Comparison of ENCODE assay signal across 9 cellular contexts in genomic region chr15:58738051-58738707, GRCh38. TPM values are rescaled to one million over a fixed set of nuclear protein-coding genes. Genes with fewer than 3 reads are reported as not detected.
DNase-seq lines count a peak whose midpoint lies in the region; ATAC-seq and TF ChIP-seq lines count a peak whose summit lies in the region.
"Had no signal": no experiment of that assay in that cellular context is flagged by ENCODE, and none has a peak within 500 bp of the region (broad histone marks: within the 10 kb centered on the region; RNA-seq: fewer than 3 reads in every experiment).

No MANE protein-coding gene starts in this region.

- in situ Hi-C loops in GM13977 (cut with MboI; ENCODE audit: low pct_unique_long_range_greater_than_20kb, low sequenced_read_pairs, unreplicated experiment), result no loop called here

- peaks cover 7% of the 10 kb centered on the region for H3K36me3 Mint-ChIP-seq in activated CD8-positive, alpha-beta memory T cell treated with anti-CD3 and anti-CD28 coated beads, Interleukin-2, amount 10 ng/mL, durations not matched to agents 7 days and 5 days
- H3K36me3 Mint-ChIP-seq in stimulated activated naive CD8-positive, alpha-beta T cell treated with anti-CD3 and anti-CD28 coated beads, Interleukin-15, Interleukin-2, amounts not matched to agents 100 ng/mL and 50 ng/mL, for 24 hours (ENCODE audit: low read depth), result no peaks in the 10 kb centered on the region

- H3K4me3 Mint-ChIP-seq in activated CD8-positive, alpha-beta memory T cell treated with anti-CD3 and anti-CD28 coated beads, Interleukin-2, amount 10 ng/mL, durations not matched to agents 7 days and 5 days, result no peak overlapping the region
- peak overlapping the region; percentile 24 for H3K4me3 Mint-ChIP-seq in stimulated activated naive CD8-positive, alpha-beta T cell treated with anti-CD3 and anti-CD28 coated beads, Interleukin-15, Interleukin-2, amounts not matched to agents 100 ng/mL and 50 ng/mL, for 24 hours

- CTCF ChIA-PET in activated CD8-positive, alpha-beta memory T cell treated with anti-CD3 and anti-CD28 coated beads, Interleukin-2, amount 10 ng/mL, durations not matched to agents 7 days and 5 days (lab: Charles Lee), result interaction anchor here (0.9 kb wide), 1 partner anchor 8 kb away, joined by 3 read pairs; no protein-coding TSS in a partner anchor
- CTCF ChIA-PET in RWPE1 (lab: Yijun Ruan, JAX), result interaction anchor here (0.7 kb wide), 1 partner anchor 34 kb away, joined by 3 read pairs; no protein-coding TSS in a partner anchor

- ATAC-seq in activated CD8-positive, alpha-beta memory T cell treated with anti-CD3 and anti-CD28 coated beads, Interleukin-2, amount 10 ng/mL, durations not matched to agents 7 days and 5 days, result peak; percentile 30
- no peak for ATAC-seq in GM19395 (IDR thresholded peaks at IDR 0.05; ENCODE audit: unreplicated experiment)

- H3K27ac Mint-ChIP-seq in activated CD8-positive, alpha-beta memory T cell treated with anti-CD3 and anti-CD28 coated beads, Interleukin-2, amount 10 ng/mL, durations not matched to agents 7 days and 5 days, result no peak overlapping the region
- peak overlapping the region; percentile 65 for H3K27ac Mint-ChIP-seq in stimulated activated naive CD8-positive, alpha-beta T cell treated with anti-CD3 and anti-CD28 coated beads, Interleukin-15, Interleukin-2, amounts not matched to agents 100 ng/mL and 50 ng/mL, for 24 hours

- no peaks in the 10 kb centered on the region for H3K27me3 Mint-ChIP-seq in activated CD8-positive, alpha-beta memory T cell treated with anti-CD3 and anti-CD28 coated beads, Interleukin-2, amount 10 ng/mL, durations not matched to agents 7 days and 5 days
- no peaks in the 10 kb centered on the region for H3K27me3 Mint-ChIP-seq in stimulated activated naive CD8-positive, alpha-beta T cell treated with anti-CD3 and anti-CD28 coated beads, Interleukin-15, Interleukin-2, amounts not matched to agents 100 ng/mL and 50 ng/mL, for 24 hours

- DNase-seq in activated CD8-positive, alpha-beta memory T cell treated with anti-CD3 and anti-CD28 coated beads, Interleukin-2, amount 10 ng/mL, durations not matched to agents 7 days and 5 days, result no peak
- no peak for DNase-seq in activated CD8-positive, alpha-beta memory T cell treated with anti-CD3 and anti-CD28 coated beads, Interleukin-2, amount 50 U/mL, for 48 hours
- peak; percentile 31 for DNase-seq in RWPE1 (ENCODE audit: low spot score)
- no peak for DNase-seq in epithelial cell of prostate (ENCODE audit: low read depth, low spot score)
- no peak for DNase-seq in GM13977 (ENCODE audit: low spot score)
- no peak for DNase-seq in COLO668 (lab: John Stamatoyannopoulos, UW; ENCODE audit: unreplicated experiment)
- DNase-seq: NCI-H69 had no signal

- H3K9me3 Mint-ChIP-seq in activated CD8-positive, alpha-beta memory T cell treated with anti-CD3 and anti-CD28 coated beads, Interleukin-2, amount 10 ng/mL, durations not matched to agents 7 days and 5 days (ENCODE audit: low read depth), result no peaks in the 10 kb centered on the region
- H3K9me3 Mint-ChIP-seq in stimulated activated naive CD8-positive, alpha-beta T cell treated with anti-CD3 and anti-CD28 coated beads, Interleukin-15, Interleukin-2, amounts not matched to agents 100 ng/mL and 50 ng/mL, for 24 hours, result no peaks in the 10 kb centered on the region

- POLR2A ChIA-PET in RWPE1 (lab: Yijun Ruan, JAX; ENCODE audit: low non-redundant PET), result no interaction called here

- TF ChIP-seq CTCF in RWPE1 (conservative IDR thresholded peaks at IDR 0.05; ENCODE audit: low read depth) (no peak), GM13977 (IDR thresholded peaks at IDR 0.05; ENCODE audit: extremely low read depth, insufficient read depth, missing control alignments) (no peak)

- H3K27ac ChIP-seq in RWPE1, result no peak overlapping the region
- H3K27ac ChIP-seq in epithelial cell of prostate, result peak overlapping the region; percentile 45

- H3K4me1 Mint-ChIP-seq in activated CD8-positive, alpha-beta memory T cell treated with anti-CD3 and anti-CD28 coated beads, Interleukin-2, amount 10 ng/mL, durations not matched to agents 7 days and 5 days, result peaks cover 39% of the 10 kb centered on the region
- peaks cover 78% of the 10 kb centered on the region for H3K4me1 Mint-ChIP-seq in stimulated activated naive CD8-positive, alpha-beta T cell treated with anti-CD3 and anti-CD28 coated beads, Interleukin-15, Interleukin-2, amounts not matched to agents 100 ng/mL and 50 ng/mL, for 24 hours (ENCODE audit: low read depth)

RNA-seq across cellular contexts. Expression of gene ADAM10, which starts 11.3 kb away (rescaled TPM):
- 100 to 1,000 TPM; 141 to 151 TPM for total RNA-seq in activated CD8-positive, alpha-beta memory T cell treated with anti-CD3 and anti-CD28 coated beads, Interleukin-2, amount 10 ng/mL, durations not matched to agents 7 days and 5 days

RNA-seq across cellular contexts. Expression of gene MINDY2, which starts 32.9 kb away (rescaled TPM):
- 10 to 100 TPM; 12.0 to 16.9 TPM for total RNA-seq in activated CD8-positive, alpha-beta memory T cell treated with anti-CD3 and anti-CD28 coated beads, Interleukin-2, amount 10 ng/mL, durations not matched to agents 7 days and 5 days
